ENCODE assay signal across 1 cellular context in genomic region chr7:90817846-90818245, GRCh38.
TF ChIP-seq lines count a peak whose summit lies in the region.

No MANE protein-coding gene starts in this region.

TF ChIP-seq in WTC11, 78 proteins besides CTCF, POLR2A, EP300 and RAD21:
- TF ChIP-seq FOXK1 (CRISPR knock-in tag; IDR thresholded peaks at IDR 0.05) (no peak), TEAD4 (CRISPR knock-in tag; IDR thresholded peaks at IDR 0.05) (no peak)
